ENCODE assay signal across 19 cellular contexts in genomic region chr10:60913091-60913490, GRCh38. TPM values are rescaled to one million over a fixed set of nuclear protein-coding genes. Genes with fewer than 3 reads are reported as not detected.
DNase-seq lines count a peak whose midpoint lies in the region; ATAC-seq, FAIRE-seq and TF ChIP-seq lines count a peak whose summit lies in the region.
"Had no signal": no experiment of that assay in that cellular context is flagged by ENCODE, and none has a peak within 500 bp of the region (broad histone marks: within the 10 kb centered on the region; RNA-seq: fewer than 3 reads in every experiment).

No MANE protein-coding gene starts in this region.

- H2AK5ac ChIP-seq in IMR-90 (ENCODE audit: low read depth, low read length) = peak overlapping the region; percentile 90; the same call in 1 of the 2 replicates

- peak overlapping the region; percentile 40; the same call in 1 of the 2 replicates for H3K18ac ChIP-seq in IMR-90 (ENCODE audit: low read depth, low read length)

- DNase-seq in IMR-90 = no peak
- DNase-seq in astrocyte (ENCODE audit: low read depth) = no peak
- DNase-seq in mesothelial cell of epicardium (ENCODE audit: low spot score in 2 of 2, unreplicated experiment in 2 of 2) = no peak
- peak; percentile 30 for DNase-seq in superior temporal gyrus (ENCODE audit: extremely low spot score)
- DNase-seq in NCI-H187 (lab: John Stamatoyannopoulos, UW) = no peak
- no peak for DNase-seq in NCI-H1092 treated with DMSO at 0.1 percent for 48 hours (lab: John Stamatoyannopoulos, UW)
- DNase-seq: BE2C, DMS79, MV-4-11, NCI-H1694 treated with DMSO at 0.1 percent for 48 hours, NCI-H748 treated with DMSO at 0.1 percent for 48 hours, Peyer's patch had no signal

- no peak for ATAC-seq in IMR-90 (ENCODE audit: low read depth)
- no peak for ATAC-seq in HG02798 (IDR thresholded peaks at IDR 0.05; ENCODE audit: poor library complexity, unreplicated experiment)
- ATAC-seq: HCT116 had no signal

- peak overlapping the region; percentile 94 for H3K23ac ChIP-seq in IMR-90 (ENCODE audit: low read depth, low read length)

- no peak overlapping the region for H3K4me3 ChIP-seq in IMR-90 (ENCODE audit: insufficient read depth, low read depth, low read length)
- H3K4me3 ChIP-seq in astrocyte (ENCODE audit: insufficient read depth, low read depth, low read length) = no peak overlapping the region
- H3K4me3 ChIP-seq: Peyer's patch, SJSA1 had no signal

- dilution Hi-C loops in IMR-90 (cut with HindIII; ENCODE audit: low sequenced_read_pairs, unreplicated experiment) = no loop called here

- H3K27ac ChIP-seq in IMR-90 (ENCODE audit: insufficient read depth, low read length) = no peak overlapping the region
- no peak overlapping the region for H3K27ac ChIP-seq in astrocyte (ENCODE audit: low read depth, low read length)
- H3K27ac ChIP-seq: Peyer's patch had no signal

- H3K27me3 ChIP-seq in IMR-90 (ENCODE audit: control insufficient read depth, insufficient read depth, low read length) = no peaks in the 10 kb centered on the region
- no peaks in the 10 kb centered on the region for H3K27me3 ChIP-seq in astrocyte (ENCODE audit: insufficient read depth, low read length)
- H3K27me3 ChIP-seq: BE2C, Peyer's patch, SJSA1 had no signal

- CTCF ChIA-PET in IMR-90 (lab: Yijun Ruan, JAX) = interaction anchor here (0.6 kb wide), 1 partner anchor 8 kb away, joined by 6 read pairs; no protein-coding TSS in a partner anchor

- intact Hi-C loops in IMR-90 (cut with micrococcal nuclease) = no loop called here

- no peak overlapping the region for H2BK5ac ChIP-seq in IMR-90 (ENCODE audit: low read depth, low read length, poor library complexity, severe bottlenecking)

- no peak overlapping the region for H3K4me3 Mint-ChIP-seq in astrocyte (ENCODE audit: unreplicated experiment)
- H3K4me3 Mint-ChIP-seq in mesothelial cell of epicardium = no peak overlapping the region

- no peak for TF ChIP-seq CTCF in IMR-90 (conservative IDR thresholded peaks at IDR 0.05; ENCODE audit: low read depth, low read length)
- no peak for TF ChIP-seq CTCF in astrocyte (IDR thresholded peaks at IDR 0.05; ENCODE audit: insufficient read depth, low read depth, low read length)
- no peak for TF ChIP-seq CTCF in mesothelial cell of epicardium (IDR thresholded peaks at IDR 0.05; ENCODE audit: unreplicated experiment)

- H3K9me3 ChIP-seq in IMR-90 (ENCODE audit: control insufficient read depth, insufficient read depth, low read length) = peaks cover 2% of the 10 kb centered on the region; the same call in 1 of the 2 replicates
- H3K9me3 ChIP-seq in astrocyte (ENCODE audit: insufficient read depth, low read depth, low read length) = no peaks in the 10 kb centered on the region
- H3K9me3 ChIP-seq: BE2C, Peyer's patch, SJSA1 had no signal

- POLR2A ChIA-PET in IMR-90 (lab: Charles Lee; ENCODE audit: unreplicated experiment) = no interaction called here

- H3K14ac ChIP-seq in IMR-90 (replicated peaks; ENCODE audit: low read depth, low read length) = 0 out of 2 replicates have a peak overlapping the region, but pooled peaks have one; percentile 39

- no peak overlapping the region for H2AK9ac ChIP-seq in IMR-90 (replicated peaks; ENCODE audit: low read depth, low read length, poor library complexity)

- H3K4ac ChIP-seq in IMR-90 (ENCODE audit: low read depth, low read length) = peak overlapping the region; percentile 80

- H4K5ac ChIP-seq in IMR-90 (ENCODE audit: low read depth, low read length) = no peak overlapping the region

- H2AFZ ChIP-seq in IMR-90 (replicated peaks; ENCODE audit: low read length, poor library complexity) (no peak overlapping the region), astrocyte (ENCODE audit: low read depth, low read length) (no peak overlapping the region)

- H3K27ac Mint-ChIP-seq in astrocyte (ENCODE audit: unreplicated experiment) = peak overlapping the region; percentile 70
- peak overlapping the region; percentile 41 for H3K27ac Mint-ChIP-seq in mesothelial cell of epicardium
- H3K27ac Mint-ChIP-seq: IgD-negative memory B cell had no signal

- H2BK120ac ChIP-seq in IMR-90 (ENCODE audit: low read depth, low read length) = peak overlapping the region; percentile 52; the same call in 1 of the 2 replicates

- peaks cover 15% of the 10 kb centered on the region for H3K36me3 ChIP-seq in IMR-90 (ENCODE audit: control insufficient read depth, insufficient read depth, low read length)
- H3K36me3 ChIP-seq in astrocyte (ENCODE audit: insufficient read depth, low read length) = peaks cover 15% of the 10 kb centered on the region
- H3K36me3 ChIP-seq: BE2C, Peyer's patch had no signal

- no peak for FAIRE-seq in astrocyte (lab: Jason Lieb, UNC)
- FAIRE-seq: GM19239, H1 had no signal

- peak overlapping the region; percentile 93; the same call in 2 of the 3 replicates for H2BK15ac ChIP-seq in IMR-90 (ENCODE audit: low read depth, low read length)

- peaks cover 19% of the 10 kb centered on the region for H3K9me1 ChIP-seq in IMR-90 (ENCODE audit: insufficient read depth, low read length)

- peak overlapping the region; percentile 85; the same call in 1 of the 2 replicates for H4K91ac ChIP-seq in IMR-90 (ENCODE audit: insufficient read depth, low read depth, low read length)

- H3K9ac ChIP-seq in IMR-90 (ENCODE audit: low read depth, low read length) = no peak overlapping the region
- no peak overlapping the region for H3K9ac ChIP-seq in astrocyte (ENCODE audit: low read length)

- in situ Hi-C loops in IMR-90 (cut with MboI; ENCODE audit: low sequenced_read_pairs) = no loop called here

- H3K4me1 Mint-ChIP-seq in astrocyte (ENCODE audit: low read depth, unreplicated experiment) = peaks cover 44% of the 10 kb centered on the region
- H3K4me1 Mint-ChIP-seq in mesothelial cell of epicardium = peaks cover 22% of the 10 kb centered on the region

- H3K27me3 Mint-ChIP-seq in astrocyte (ENCODE audit: low read depth, unreplicated experiment) (no peaks in the 10 kb centered on the region), mesothelial cell of epicardium (ENCODE audit: low read depth) (no peaks in the 10 kb centered on the region)

- no peak for TF ChIP-seq POLR2A in IMR-90 (IDR thresholded peaks at IDR 0.05; ENCODE audit: low read depth, low read length)

- peak overlapping the region; percentile 88 for H2BK20ac ChIP-seq in IMR-90 (ENCODE audit: low read depth, low read length)

- no peak overlapping the region for H3K4me2 ChIP-seq in IMR-90 (ENCODE audit: low read depth, low read length)
- no peak overlapping the region for H3K4me2 ChIP-seq in astrocyte (ENCODE audit: low read length)

- H4K20me1 ChIP-seq in IMR-90 (ENCODE audit: insufficient read depth, low read length) (no peaks in the 10 kb centered on the region), astrocyte (ENCODE audit: insufficient read depth, low read length) (no peaks in the 10 kb centered on the region)

- WGBS in IMR-90 (ENCODE audit: extremely low coverage in 2 of 2, insufficient read length in 1 of 2), 2 experiments = 67% methylated on average over 2 of the region's 4 CpGs; no CpG with 5 or more reads in 1 of the 2 experiments

- no TSS peak for BruUV-seq in IMR-90 (replicated peaks; lab: Mats Ljungman, UMichigan)

- H3K4me1 ChIP-seq in IMR-90 (ENCODE audit: control insufficient read depth, insufficient read depth, low read length) (peaks cover 19% of the 10 kb centered on the region), astrocyte (ENCODE audit: insufficient read depth, low read length) (peaks cover 26% of the 10 kb centered on the region)
- H3K4me1 ChIP-seq: BE2C, Peyer's patch had no signal

- no peak overlapping the region for H3K56ac ChIP-seq in IMR-90 (ENCODE audit: extremely low read depth, insufficient read depth, low read length)

- peaks cover 8% of the 10 kb centered on the region for H3K79me2 ChIP-seq in astrocyte (ENCODE audit: insufficient read depth, low read length)

- peaks cover 15% of the 10 kb centered on the region for H3K36me3 Mint-ChIP-seq in astrocyte (ENCODE audit: low read depth, unreplicated experiment)
- peaks cover 61% of the 10 kb centered on the region for H3K36me3 Mint-ChIP-seq in mesothelial cell of epicardium

- H3K9me3 Mint-ChIP-seq in astrocyte (ENCODE audit: unreplicated experiment) (no peaks in the 10 kb centered on the region), mesothelial cell of epicardium (peaks cover 15% of the 10 kb centered on the region)

- peaks cover 25 to 45% of the 10 kb centered on the region in 2 experiments for H3K79me1 ChIP-seq in IMR-90 (ENCODE audit: low read depth in 1 of 2, low read length in 2 of 2)

- no peak for TF ChIP-seq RAD21 in IMR-90 (IDR thresholded peaks at IDR 0.05; ENCODE audit: low read length)

- peak overlapping the region in 1 of 2 experiments; percentile 63; a peak in 1 of 4 replicates for H4K8ac ChIP-seq in IMR-90 (ENCODE audit: low read depth in 2 of 2, low read length in 2 of 2)

TF ChIP-seq in IMR-90, 13 proteins besides CTCF, POLR2A, EP300 and RAD21 (continues in another document):
- no peak for TF ChIP-seq MAFK (IDR thresholded peaks at IDR 0.05; ENCODE audit: low read depth, low read length)
- no peak for TF ChIP-seq CEBPB (IDR thresholded peaks at IDR 0.05; ENCODE audit: low read depth, low read length)
- TF ChIP-seq MAZ (IDR thresholded peaks at IDR 0.05; ENCODE audit: borderline replicate concordance, low read depth, low read length) = no peak
- TF ChIP-seq BHLHE40 (IDR thresholded peaks at IDR 0.05; ENCODE audit: low read depth, low read length) = no peak
- no peak for TF ChIP-seq RCOR1 (IDR thresholded peaks at IDR 0.05; ENCODE audit: insufficient replicate concordance, low read length)
- no peak for TF ChIP-seq USF2 (IDR thresholded peaks at IDR 0.05; ENCODE audit: low read depth, low read length)
- no peak for TF ChIP-seq CHD1 (IDR thresholded peaks at IDR 0.05; ENCODE audit: low read depth, low read length)
- TF ChIP-seq SMC3 (IDR thresholded peaks at IDR 0.05; ENCODE audit: low read depth, low read length) = no peak
- TF ChIP-seq MXI1 (IDR thresholded peaks at IDR 0.05; ENCODE audit: borderline replicate concordance, low read depth, low read length) = no peak

RNA-seq across cellular contexts. Expression of gene RHOBTB1, which starts 30.9 kb away (rescaled TPM):
- 15.2 and 18.9 TPM in 2 replicates for total RNA-seq in IMR-90 (2012; rRNA removed)
- polyA plus RNA-seq in IMR-90 (2012; rRNA removed) = 8.8 and 8.9 TPM in 2 replicates
- 3.7 and 4.9 TPM in 2 replicates for polyA plus RNA-seq in IMR-90 (2012; cell fraction: cytosol; rRNA removed)
- polyA plus RNA-seq in IMR-90 (2012; cell fraction: nucleus; rRNA removed; ENCODE audit: low replicate concordance) = 3.6 and 19.2 TPM in 2 replicates
- total RNA-seq in astrocyte = 43.0 and 46.5 TPM in 2 replicates
- 50.3 to 52.5 TPM (median 51.2 TPM) in 3 replicates for total RNA-seq in mesothelial cell of epicardium
- total RNA-seq: OCI-LY7 had no signal
